ENCODE assay signal across 16 cellular contexts in the genomic region with DNA sequence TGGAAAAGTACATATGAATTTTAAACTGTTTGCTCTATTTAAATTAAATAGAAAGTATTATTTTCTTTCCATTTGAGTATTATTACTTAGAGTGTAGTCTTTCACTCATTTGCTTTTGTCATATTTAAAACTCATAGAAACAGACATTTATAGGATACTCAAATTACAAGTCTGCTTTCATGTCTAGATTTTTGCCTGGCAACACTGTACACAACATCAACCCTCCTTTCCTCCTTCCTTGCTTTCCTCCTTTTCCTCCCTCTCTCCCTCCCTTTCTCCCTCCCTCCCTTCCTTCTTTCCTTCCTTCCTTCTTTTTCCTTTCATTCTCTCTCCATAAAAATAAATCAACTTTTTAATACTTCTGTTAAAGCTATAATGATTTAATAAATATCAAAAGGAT.
DNase-seq lines count a peak whose midpoint lies in the region; ATAC-seq and TF ChIP-seq lines count a peak whose summit lies in the region.
"Had no signal": no experiment of that assay in that cellular context is flagged by ENCODE, and none has a peak within 500 bp of the region (broad histone marks: within the 10 kb centered on the region; RNA-seq: fewer than 3 reads in every experiment).

No MANE protein-coding gene starts in this region.

- no peaks in the 10 kb centered on the region for H3K9me2 ChIP-seq in SK-N-SH

- H2AFZ ChIP-seq in SK-N-SH (ENCODE audit: low read depth): no peak overlapping the region

- H3K36me3 ChIP-seq in SK-N-SH (replicated peaks in 1 of 2; ENCODE audit: control insufficient read depth in 1 of 2, insufficient read depth in 2 of 2, low read length in 1 of 2): no peaks in the 10 kb centered on the region
- H3K36me3 ChIP-seq: BLaER1 had no signal

- no peaks in the 10 kb centered on the region for H3K79me2 ChIP-seq in SK-N-SH (ENCODE audit: insufficient read depth)

- TF ChIP-seq RAD21 in SK-N-SH (IDR thresholded peaks at IDR 0.05; ENCODE audit: low read length): no peak

- peaks cover 0 to 5% of the 10 kb centered on the region in 2 experiments; a peak in 2 of 4 replicates for H3K4me1 ChIP-seq in SK-N-SH (ENCODE audit: control insufficient read depth in 1 of 2, insufficient read depth in 2 of 2, low read depth in 1 of 2, low read length in 1 of 2)
- H3K4me1 ChIP-seq: Caco-2 had no signal

- POLR2A ChIA-PET in SK-N-SH (lab: Yijun Ruan, JAX) (no interaction called here), GM10248 (lab: Yijun Ruan, JAX) (no interaction called here)

- in situ Hi-C loops in astrocyte of the spinal cord (cut with HindIII; ENCODE audit: low sequenced_read_pairs): no loop called here

- no peaks in the 10 kb centered on the region for H3F3A ChIP-seq in SK-N-SH (replicated peaks; ENCODE audit: insufficient read depth)

- TF ChIP-seq CTCF in SK-N-SH (IDR thresholded peaks at IDR 0.05) (no peak), astrocyte of the spinal cord (IDR thresholded peaks at IDR 0.05; ENCODE audit: low read depth, low read length) (no peak), GM10248 (IDR thresholded peaks at IDR 0.05; ENCODE audit: control extremely low read depth, extremely low read depth, low read depth, missing control alignments) (no peak)

- CTCF ChIA-PET in SK-N-SH (lab: Yijun Ruan, JAX): interaction anchor here (0.6 to 1.0 kb wide), 2 partner anchors 27 to 91 kb away, joined by 5 read pairs; no protein-coding TSS in a partner anchor
- CTCF ChIA-PET in GM10248 (lab: Yijun Ruan, JAX): no interaction called here

- no peak overlapping the region for H3K4me3 ChIP-seq in SK-N-SH (ENCODE audit: low read depth in 2 of 2, low read length in 1 of 2)
- H3K4me3 ChIP-seq in astrocyte of the spinal cord (ENCODE audit: low read depth, low read length): no peak overlapping the region
- H3K4me3 ChIP-seq: BLaER1, GM23338 had no signal

- H3K27me3 ChIP-seq in SK-N-SH (ENCODE audit: insufficient read depth): no peaks in the 10 kb centered on the region
- H3K27me3 ChIP-seq: BLaER1 had no signal

- H3K9me3 ChIP-seq in SK-N-SH: no peaks in the 10 kb centered on the region
- H3K9me3 ChIP-seq: BLaER1, Caco-2 had no signal

- no peaks in the 10 kb centered on the region for H4K20me1 ChIP-seq in SK-N-SH (ENCODE audit: insufficient read depth)
- H4K20me1 ChIP-seq: BLaER1 had no signal

- ATAC-seq in SK-N-SH treated with all-trans-retinoic acid at 6 μM for 48 hours (no peak), GM21576 (IDR thresholded peaks at IDR 0.05; ENCODE audit: unreplicated experiment) (no peak), HG03565 (IDR thresholded peaks at IDR 0.05; ENCODE audit: unreplicated experiment) (no peak)
- ATAC-seq: GM23338 had no signal

- no peak for DNase-seq in SK-N-SH
- DNase-seq in astrocyte of the spinal cord (ENCODE audit: low read depth, low spot score): peak; percentile 6
- DNase-seq in myocyte (ENCODE audit: low read depth): peak; percentile 18
- DNase-seq in T1000 (lab: John Stamatoyannopoulos, UW): no peak
- DNase-seq in GM10248 (ENCODE audit: extremely low spot score): no peak
- DNase-seq: AML-193; Caco-2; CD8-positive, alpha-beta memory T cell; GF-D8; H7 had no signal

- H3K4me2 ChIP-seq in SK-N-SH: 0 out of 2 replicates have a peak overlapping the region, but pooled peaks have one; percentile 15
- H3K4me2 ChIP-seq: BLaER1, GM23338 had no signal

- no peak for TF ChIP-seq EP300 in SK-N-SH (IDR thresholded peaks at IDR 0.05; ENCODE audit: borderline replicate concordance in 1 of 2, low read depth in 1 of 2, low read length in 1 of 2)

- H3K9ac ChIP-seq in SK-N-SH: no peak overlapping the region
- H3K9ac ChIP-seq: BLaER1 had no signal

- peak overlapping the region in 1 of 2 experiments; percentile 38; a peak in 1 of 4 replicates for H3K27ac ChIP-seq in SK-N-SH (ENCODE audit: low read depth in 2 of 2, low read length in 1 of 2)
- H3K27ac ChIP-seq: 22Rv1, BLaER1 had no signal

TF ChIP-seq in SK-N-SH, 30 proteins besides CTCF, POLR2A, EP300 and RAD21 (continues in another document):
- TF ChIP-seq, protein P1, sequence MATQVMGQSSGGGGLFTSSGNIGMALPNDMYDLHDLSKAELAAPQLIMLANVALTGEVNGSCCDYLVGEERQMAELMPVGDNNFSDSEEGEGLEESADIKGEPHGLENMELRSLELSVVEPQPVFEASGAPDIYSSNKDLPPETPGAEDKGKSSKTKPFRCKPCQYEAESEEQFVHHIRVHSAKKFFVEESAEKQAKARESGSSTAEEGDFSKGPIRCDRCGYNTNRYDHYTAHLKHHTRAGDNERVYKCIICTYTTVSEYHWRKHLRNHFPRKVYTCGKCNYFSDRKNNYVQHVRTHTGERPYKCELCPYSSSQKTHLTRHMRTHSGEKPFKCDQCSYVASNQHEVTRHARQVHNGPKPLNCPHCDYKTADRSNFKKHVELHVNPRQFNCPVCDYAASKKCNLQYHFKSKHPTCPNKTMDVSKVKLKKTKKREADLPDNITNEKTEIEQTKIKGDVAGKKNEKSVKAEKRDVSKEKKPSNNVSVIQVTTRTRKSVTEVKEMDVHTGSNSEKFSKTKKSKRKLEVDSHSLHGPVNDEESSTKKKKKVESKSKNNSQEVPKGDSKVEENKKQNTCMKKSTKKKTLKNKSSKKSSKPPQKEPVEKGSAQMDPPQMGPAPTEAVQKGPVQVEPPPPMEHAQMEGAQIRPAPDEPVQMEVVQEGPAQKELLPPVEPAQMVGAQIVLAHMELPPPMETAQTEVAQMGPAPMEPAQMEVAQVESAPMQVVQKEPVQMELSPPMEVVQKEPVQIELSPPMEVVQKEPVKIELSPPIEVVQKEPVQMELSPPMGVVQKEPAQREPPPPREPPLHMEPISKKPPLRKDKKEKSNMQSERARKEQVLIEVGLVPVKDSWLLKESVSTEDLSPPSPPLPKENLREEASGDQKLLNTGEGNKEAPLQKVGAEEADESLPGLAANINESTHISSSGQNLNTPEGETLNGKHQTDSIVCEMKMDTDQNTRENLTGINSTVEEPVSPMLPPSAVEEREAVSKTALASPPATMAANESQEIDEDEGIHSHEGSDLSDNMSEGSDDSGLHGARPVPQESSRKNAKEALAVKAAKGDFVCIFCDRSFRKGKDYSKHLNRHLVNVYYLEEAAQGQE (IDR thresholded peaks at IDR 0.05; ENCODE audit: low read depth, low read length): no peak
- TF ChIP-seq JUND (IDR thresholded peaks at IDR 0.05) (no peak), POLR2AphosphoS5 (IDR thresholded peaks at IDR 0.05; ENCODE audit: low read depth, low read length) (no peak), YY1 (IDR thresholded peaks at IDR 0.05; ENCODE audit: low read depth) (no peak), RFX5 (IDR thresholded peaks at IDR 0.05; ENCODE audit: low read length) (no peak)
- TF ChIP-seq, protein P2, sequence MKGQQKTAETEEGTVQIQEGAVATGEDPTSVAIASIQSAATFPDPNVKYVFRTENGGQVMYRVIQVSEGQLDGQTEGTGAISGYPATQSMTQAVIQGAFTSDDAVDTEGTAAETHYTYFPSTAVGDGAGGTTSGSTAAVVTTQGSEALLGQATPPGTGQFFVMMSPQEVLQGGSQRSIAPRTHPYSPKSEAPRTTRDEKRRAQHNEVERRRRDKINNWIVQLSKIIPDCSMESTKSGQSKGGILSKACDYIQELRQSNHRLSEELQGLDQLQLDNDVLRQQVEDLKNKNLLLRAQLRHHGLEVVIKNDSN (IDR thresholded peaks at IDR 0.05; ENCODE audit: borderline replicate concordance, low read depth): no peak
- TF ChIP-seq, protein P3, sequence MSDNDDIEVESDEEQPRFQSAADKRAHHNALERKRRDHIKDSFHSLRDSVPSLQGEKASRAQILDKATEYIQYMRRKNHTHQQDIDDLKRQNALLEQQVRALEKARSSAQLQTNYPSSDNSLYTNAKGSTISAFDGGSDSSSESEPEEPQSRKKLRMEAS (IDR thresholded peaks at IDR 0.05; ENCODE audit: low read depth): no peak

TF ChIP-seq in SK-N-SH treated with all-trans-retinoic acid at 6 μM for 48 hours, 23 proteins besides CTCF, POLR2A, EP300 and RAD21:
- TF ChIP-seq ZFP30 (CRISPR knock-in tag; IDR thresholded peaks at IDR 0.05): no peak
- no peak for TF ChIP-seq TOX (CRISPR knock-in tag; IDR thresholded peaks at IDR 0.05; ENCODE audit: borderline replicate concordance)
- no peak for TF ChIP-seq BACH2 (CRISPR knock-in tag; IDR thresholded peaks at IDR 0.05; ENCODE audit: borderline replicate concordance)
- TF ChIP-seq, protein P4, sequence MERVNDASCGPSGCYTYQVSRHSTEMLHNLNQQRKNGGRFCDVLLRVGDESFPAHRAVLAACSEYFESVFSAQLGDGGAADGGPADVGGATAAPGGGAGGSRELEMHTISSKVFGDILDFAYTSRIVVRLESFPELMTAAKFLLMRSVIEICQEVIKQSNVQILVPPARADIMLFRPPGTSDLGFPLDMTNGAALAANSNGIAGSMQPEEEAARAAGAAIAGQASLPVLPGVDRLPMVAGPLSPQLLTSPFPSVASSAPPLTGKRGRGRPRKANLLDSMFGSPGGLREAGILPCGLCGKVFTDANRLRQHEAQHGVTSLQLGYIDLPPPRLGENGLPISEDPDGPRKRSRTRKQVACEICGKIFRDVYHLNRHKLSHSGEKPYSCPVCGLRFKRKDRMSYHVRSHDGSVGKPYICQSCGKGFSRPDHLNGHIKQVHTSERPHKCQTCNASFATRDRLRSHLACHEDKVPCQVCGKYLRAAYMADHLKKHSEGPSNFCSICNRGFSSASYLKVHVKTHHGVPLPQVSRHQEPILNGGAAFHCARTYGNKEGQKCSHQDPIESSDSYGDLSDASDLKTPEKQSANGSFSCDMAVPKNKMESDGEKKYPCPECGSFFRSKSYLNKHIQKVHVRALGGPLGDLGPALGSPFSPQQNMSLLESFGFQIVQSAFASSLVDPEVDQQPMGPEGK (CRISPR knock-in tag; IDR thresholded peaks at IDR 0.05; ENCODE audit: borderline replicate concordance): no peak
- TF ChIP-seq GLIS3 (CRISPR knock-in tag; IDR thresholded peaks at IDR 0.05): no peak
- TF ChIP-seq ESRRG (CRISPR knock-in tag; IDR thresholded peaks at IDR 0.05): no peak
- no peak for TF ChIP-seq ISL1 (CRISPR knock-in tag; IDR thresholded peaks at IDR 0.05)
- TF ChIP-seq CSDC2 (CRISPR knock-in tag; IDR thresholded peaks at IDR 0.05): no peak
- no peak for TF ChIP-seq RARB (CRISPR knock-in tag; IDR thresholded peaks at IDR 0.05)
- no peak for TF ChIP-seq ZC3H10 (CRISPR knock-in tag; IDR thresholded peaks at IDR 0.05)

Comparison
In these comparisons a context has a peak if more than half of its experiments do, and no peak if none do; other contexts are left out.
1. DNase-seq: peak in astrocyte of the spinal cord (single experiment) and myocyte (single experiment); none in SK-N-SH (single experiment), T1000 (single experiment) and GM10248 (single experiment).